6 cellular contexts compared by ENCODE assay signal in the genomic region with DNA sequence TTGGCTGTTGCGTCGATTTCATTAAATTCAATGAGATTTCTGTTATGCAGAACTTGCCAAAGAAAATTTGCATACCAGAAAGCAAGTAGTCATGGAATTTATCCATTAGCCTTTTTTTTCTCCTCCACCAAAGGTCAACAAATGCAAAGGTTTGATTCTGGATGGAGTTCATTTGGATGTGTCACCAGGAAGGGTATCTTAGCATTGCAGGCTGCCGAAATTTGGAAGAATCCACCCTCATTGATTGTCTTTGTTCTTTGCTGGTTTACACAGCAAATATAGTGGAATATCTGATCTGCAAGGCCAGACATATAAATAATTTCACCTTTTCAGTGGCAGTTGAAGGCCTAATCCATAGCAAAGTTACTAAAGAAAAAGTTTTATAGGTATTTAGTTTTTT.
"Had no signal": no experiment of that assay in that cellular context is flagged by ENCODE, and none has a peak within 500 bp of the region (broad histone marks: within the 10 kb centered on the region; RNA-seq: fewer than 3 reads in every experiment).

No MANE protein-coding gene starts in this region.

- H3K4me3 ChIP-seq: K562 had no signal

- FAIRE-seq: HTR-8/SVneo, K562 had no signal

- H3K27ac ChIP-seq: HL-60 had no signal

- ATAC-seq: K562 had no signal

- DNase-seq: IMR-90, KBM-7, KG1 had no signal
